In the genomic region with DNA sequence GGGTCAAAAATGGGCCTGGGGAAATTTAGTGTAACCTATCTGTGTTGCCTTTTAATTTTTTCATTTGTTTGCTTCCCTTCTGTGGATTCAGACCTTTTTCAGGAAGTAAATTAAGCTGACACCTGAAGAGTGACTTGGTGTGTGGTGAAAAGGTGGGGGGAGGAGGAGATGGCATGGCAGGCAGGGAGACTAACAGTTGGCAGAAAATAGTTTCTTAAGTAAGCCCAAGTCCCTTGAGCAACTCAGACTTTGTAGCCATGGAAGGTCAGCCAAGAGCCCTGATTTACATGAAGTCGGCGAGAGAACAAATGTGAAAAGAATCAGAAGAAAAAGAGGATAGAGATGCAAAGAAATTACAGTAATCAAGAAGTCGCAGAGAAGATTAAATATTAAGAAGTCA, we compare ENCODE assay signal across 19 cellular contexts. TPM values are rescaled to one million over a fixed set of nuclear protein-coding genes. Genes with fewer than 3 reads are reported as not detected.
DNase-seq lines count a peak whose midpoint lies in the region; ATAC-seq and TF ChIP-seq lines count a peak whose summit lies in the region.
"Had no signal": no experiment of that assay in that cellular context is flagged by ENCODE, and none has a peak within 500 bp of the region (broad histone marks: within the 10 kb centered on the region; RNA-seq: fewer than 3 reads in every experiment).

No MANE protein-coding gene starts in this region.

- H3K9me3 ChIP-seq in MM.1S (replicated peaks; ENCODE audit: insufficient read depth, low read length) (no peaks in the 10 kb centered on the region), neutrophil (no peaks in the 10 kb centered on the region)

- H4K20me1 ChIP-seq in MM.1S (ENCODE audit: insufficient read depth, low read length): no peaks in the 10 kb centered on the region

- DNase-seq in NCI-H146 (lab: John Stamatoyannopoulos, UW) (peak; percentile 4), NCI-H146 treated with DMSO at 0.1 percent for 48 hours (lab: John Stamatoyannopoulos, UW; ENCODE audit: unreplicated experiment) (no peak), MM.1S (peak; percentile 15), epithelial cell of proximal tubule (ENCODE audit: low read depth) (peak; percentile 44), A172 (ENCODE audit: low spot score) (no peak)
- no peak for DNase-seq in activated CD8-positive, alpha-beta memory T cell treated with anti-CD3 and anti-CD28 coated beads, Interleukin-2, amount 50 U/mL, for 48 hours
- DNase-seq: C1 segment of cervical spinal cord, GM23248, Karpas-422, MV-4-11, NCI-H1417 treated with DMSO at 0.1 percent for 48 hours, NCI-H2107, NCI-H82, SHP77 treated with DMSO at 0.1 percent for 48 hours had no signal

- H3K4me1 ChIP-seq in MM.1S (ENCODE audit: low read length) (no peaks in the 10 kb centered on the region), neutrophil (ENCODE audit: control insufficient read depth in 1 of 2, insufficient read depth in 1 of 2, low read depth in 1 of 2, low read length in 1 of 2) (peaks cover 55 to 69% of the 10 kb centered on the region in 2 experiments)

- H3K27me3 ChIP-seq in MM.1S (replicated peaks; ENCODE audit: insufficient read depth, low read length) (no peaks in the 10 kb centered on the region), neutrophil (no peaks in the 10 kb centered on the region)

- no peak for TF ChIP-seq CTCF in MM.1S (IDR thresholded peaks at IDR 0.05; ENCODE audit: low read length)
- no peak for TF ChIP-seq CTCF in epithelial cell of proximal tubule (conservative IDR thresholded peaks at IDR 0.05; ENCODE audit: low read depth, low read length)
- no peak for TF ChIP-seq CTCF in neutrophil (IDR thresholded peaks at IDR 0.05)

- H3K79me2 ChIP-seq in MM.1S (ENCODE audit: low read length): no peaks in the 10 kb centered on the region

- H2AFZ ChIP-seq in MM.1S (ENCODE audit: low read length): no peak overlapping the region
- H2AFZ ChIP-seq: GM23248 had no signal

- no peak overlapping the region for H3K4me2 ChIP-seq in MM.1S (ENCODE audit: low read depth, low read length)

- no peak for ATAC-seq in GM21423 (IDR thresholded peaks at IDR 0.05; ENCODE audit: unreplicated experiment)
- ATAC-seq: GM12878 had no signal

- H3K27ac ChIP-seq in MM.1S (ENCODE audit: low read length) (no peak overlapping the region), neutrophil (peak overlapping the region; percentile 74)
- H3K27ac ChIP-seq: GM23248 had no signal

- H3K36me3 ChIP-seq in MM.1S (replicated peaks; ENCODE audit: insufficient read depth, low read length) (no peaks in the 10 kb centered on the region), neutrophil (no peaks in the 10 kb centered on the region)

- H3K9me2 ChIP-seq in MM.1S (replicated peaks; ENCODE audit: insufficient read depth, low read length): no peaks in the 10 kb centered on the region

- no peak overlapping the region for H3K9ac ChIP-seq in MM.1S (ENCODE audit: low read length)
- H3K9ac ChIP-seq: GM23248 had no signal

- no peaks in the 10 kb centered on the region for H3F3A ChIP-seq in MM.1S (ENCODE audit: insufficient read depth, low read length)

- H3K4me3 ChIP-seq in MM.1S (ENCODE audit: low read length): no peak overlapping the region
- H3K4me3 ChIP-seq in epithelial cell of proximal tubule (ENCODE audit: low read depth, low read length): no peak overlapping the region
- peak overlapping the region in 1 of 2 experiments; percentile 18 for H3K4me3 ChIP-seq in neutrophil (ENCODE audit: low read depth in 1 of 2, low read length in 1 of 2)
- H3K4me3 ChIP-seq: GM12878, GM23248 had no signal

RNA-seq across cellular contexts. Expression of gene UPP2, which starts 19.0 kb away (rescaled TPM):
- not detected in 2 replicates for total RNA-seq in epithelial cell of proximal tubule
- not detected in 2 replicates for total RNA-seq in A172 (2014; rRNA removed; shearing (Covaris generic))
- total RNA-seq: G401, GM12878, GM23248, NCI-H460 had no signal

Comparison
In these comparisons a context has a peak if more than half of its experiments do, and no peak if none do; other contexts are left out.
1. DNase-seq: peak in NCI-H146 (single experiment), MM.1S (single experiment) and epithelial cell of proximal tubule (single experiment); none in NCI-H146 treated with DMSO at 0.1 percent for 48 hours (single experiment), activated CD8-positive, alpha-beta memory T cell treated with anti-CD3 and anti-CD28 coated beads, Interleukin-2, amount 50 U/mL, for 48 hours (single experiment) and A172 (single experiment).